ENCODE assay signal across 19 cellular contexts in genomic region chr1:84726593-84727275, GRCh38. TPM values are rescaled to one million over a fixed set of nuclear protein-coding genes. Genes with fewer than 3 reads are reported as not detected.
A peak's percentile ranks its signal among the peaks of the same experiment; 100 is the strongest.
DNase-seq lines count a peak whose midpoint lies in the region; ATAC-seq, FAIRE-seq and TF ChIP-seq lines count a peak whose summit lies in the region.
"Had no signal": no experiment of that assay in that cellular context is flagged by ENCODE, and none has a peak within 500 bp of the region (broad histone marks: within the 10 kb centered on the region; RNA-seq: fewer than 3 reads in every experiment).

No MANE protein-coding gene starts in this region.

- no peaks in the 10 kb centered on the region for H3K79me2 ChIP-seq in GM23248 (ENCODE audit: insufficient read depth)
- no peaks in the 10 kb centered on the region for H3K79me2 ChIP-seq in astrocyte (ENCODE audit: insufficient read depth, low read length)

- H3K9me3 ChIP-seq in GM23248 (ENCODE audit: low read depth) (no peaks in the 10 kb centered on the region), astrocyte (ENCODE audit: insufficient read depth, low read depth, low read length) (no peaks in the 10 kb centered on the region), skeletal muscle satellite cell (replicated peaks; ENCODE audit: low read length) (no peaks in the 10 kb centered on the region), tibial artery (no peaks in the 10 kb centered on the region)

- intact Hi-C loops in tibial artery (cut with DNase I; ENCODE audit: low total_unique reads), result no loop called here

- peaks cover 2% of the 10 kb centered on the region for H3K36me3 Mint-ChIP-seq in astrocyte (ENCODE audit: low read depth, unreplicated experiment)

- H3F3A ChIP-seq in GM23248 (ENCODE audit: insufficient read depth), result peaks cover 48% of the 10 kb centered on the region

- H3K9me3 Mint-ChIP-seq in astrocyte (ENCODE audit: unreplicated experiment), result peaks cover 4% of the 10 kb centered on the region
- H3K9me3 Mint-ChIP-seq: activated T-cell treated with anti-CD3 and anti-CD28 coated beads, Interleukin-2, amount 50 U/mL, for 72 hours; CD4-positive, alpha-beta T cell had no signal

- H3K9me2 ChIP-seq in GM23248 (ENCODE audit: insufficient read depth), result no peaks in the 10 kb centered on the region

- peak; percentile 52 for DNase-seq in GM23248
- DNase-seq in astrocyte (ENCODE audit: low read depth), result peak; percentile 32
- DNase-seq in fibroblast of mammary gland (ENCODE audit: low read depth), result peak; percentile 28
- DNase-seq in tibial artery, result no peak
- no peak for DNase-seq in DMS114 treated with DMSO at 0.1 percent for 48 hours (lab: John Stamatoyannopoulos, UW; ENCODE audit: unreplicated experiment)
- DNase-seq: activated CD4-positive, alpha-beta T cell treated with anti-CD3 and anti-CD28 coated beads for 48 hours; activated naive CD4-positive, alpha-beta T cell treated with anti-CD3 and anti-CD28 coated beads, Interleukin-2, amount 50 U/mL, for 16 hours; activated T-cell treated with anti-CD3 and anti-CD28 coated beads, Interleukin-2, amount 50 U/mL, for 72 hours; anterior cingulate cortex; CD4-positive, alpha-beta T cell; effector CD4-positive, alpha-beta T cell; GF-D8; NCI-H1092 treated with DMSO at 0.1 percent for 48 hours; NCI-H2227 treated with DMSO at 0.1 percent for 48 hours; SHP77 treated with DMSO at 0.1 percent for 48 hours; sigmoid colon; substantia nigra had no signal

- peak overlapping the region; percentile 34 for H3K27ac ChIP-seq in GM23248
- H3K27ac ChIP-seq in astrocyte (ENCODE audit: low read depth, low read length), result no peak overlapping the region
- H3K27ac ChIP-seq in tibial artery, result peak overlapping the region in 1 of 2 donors; percentile 1

- no peak for ATAC-seq in GM18909 (IDR thresholded peaks at IDR 0.05; ENCODE audit: poor library complexity, unreplicated experiment)
- ATAC-seq: activated T-cell treated with anti-CD3 and anti-CD28 coated beads, Interleukin-2, amount 50 U/mL, for 72 hours had no signal

- H3K4me1 ChIP-seq in GM23248 (ENCODE audit: insufficient read depth) (peaks cover 44% of the 10 kb centered on the region), astrocyte (ENCODE audit: insufficient read depth, low read length) (peaks cover 8% of the 10 kb centered on the region), skeletal muscle satellite cell (ENCODE audit: control insufficient read depth, insufficient read depth, low read length) (peaks cover 30% of the 10 kb centered on the region), tibial artery (peaks cover 0 to 24% (median 3%) of the 10 kb centered on the region in 4 donors)

- in situ Hi-C loops in GM23248 (cut with MboI), result no loop called here

- H3K36me3 ChIP-seq in GM23248 (ENCODE audit: low read depth) (no peaks in the 10 kb centered on the region), astrocyte (ENCODE audit: insufficient read depth, low read length) (no peaks in the 10 kb centered on the region), skeletal muscle satellite cell (ENCODE audit: insufficient read depth, low read length) (no peaks in the 10 kb centered on the region), tibial artery (no peaks in the 10 kb centered on the region)
- H3K36me3 ChIP-seq: sigmoid colon had no signal

- no peak overlapping the region for H3K27ac Mint-ChIP-seq in astrocyte (ENCODE audit: unreplicated experiment)
- H3K27ac Mint-ChIP-seq: activated T-cell treated with anti-CD3 and anti-CD28 coated beads, Interleukin-2, amount 50 U/mL, for 72 hours; CD4-positive, alpha-beta T cell had no signal

- H3K4me1 Mint-ChIP-seq in astrocyte (ENCODE audit: low read depth, unreplicated experiment), result no peaks in the 10 kb centered on the region

- H3K4me3 Mint-ChIP-seq in astrocyte (ENCODE audit: unreplicated experiment), result no peak overlapping the region
- H3K4me3 Mint-ChIP-seq: activated T-cell treated with anti-CD3 and anti-CD28 coated beads, Interleukin-2, amount 50 U/mL, for 72 hours; CD4-positive, alpha-beta T cell had no signal

- 10 to 12% methylated on average over 2 of the region's 2 CpGs for WGBS in GM23248 (ENCODE audit: low coverage in 1 of 2, low lambda C conversion rate in 2 of 2, missing lambda C conversion rate in 2 of 2), 2 experiments

- H3K4me2 ChIP-seq in GM23248 (ENCODE audit: unreplicated experiment) (peak overlapping the region; percentile 58), astrocyte (ENCODE audit: low read length) (peak overlapping the region; percentile 21), skeletal muscle satellite cell (ENCODE audit: low read length) (peak overlapping the region; percentile 31)

- no peaks in the 10 kb centered on the region for H3K27me3 Mint-ChIP-seq in astrocyte (ENCODE audit: low read depth, unreplicated experiment)

- FAIRE-seq in astrocyte (lab: Jason Lieb, UNC), result no peak

- H2AFZ ChIP-seq in GM23248 (0 out of 2 replicates have a peak overlapping the region, but pooled peaks have one; percentile 15), astrocyte (ENCODE audit: low read depth, low read length) (no peak overlapping the region)

- H3K4me3 ChIP-seq in GM23248, result peak overlapping the region; percentile 17; the same call in 1 of the 2 replicates
- no peak overlapping the region for H3K4me3 ChIP-seq in astrocyte (ENCODE audit: insufficient read depth, low read depth, low read length)
- no peak overlapping the region for H3K4me3 ChIP-seq in fibroblast of mammary gland (ENCODE audit: control insufficient read depth, low read depth, low read length)
- no peak overlapping the region for H3K4me3 ChIP-seq in skeletal muscle satellite cell (ENCODE audit: low read length)
- H3K4me3 ChIP-seq in tibial artery, result no peak overlapping the region
- H3K4me3 ChIP-seq: sigmoid colon had no signal

- no peaks in the 10 kb centered on the region for H3K27me3 ChIP-seq in GM23248 (replicated peaks; ENCODE audit: insufficient read depth)
- H3K27me3 ChIP-seq in astrocyte (ENCODE audit: insufficient read depth, low read length), result no peaks in the 10 kb centered on the region
- no peaks in the 10 kb centered on the region for H3K27me3 ChIP-seq in skeletal muscle satellite cell (ENCODE audit: control insufficient read depth, insufficient read depth, low read length)
- no peaks in the 10 kb centered on the region for H3K27me3 ChIP-seq in tibial artery
- H3K27me3 ChIP-seq: sigmoid colon had no signal

- no peak overlapping the region for H3K9ac ChIP-seq in GM23248
- H3K9ac ChIP-seq in astrocyte (ENCODE audit: low read length), result no peak overlapping the region
- H3K9ac ChIP-seq in skeletal muscle satellite cell (ENCODE audit: low read depth, low read length), result no peak overlapping the region

- no peaks in the 10 kb centered on the region for H4K20me1 ChIP-seq in GM23248 (ENCODE audit: insufficient read depth)
- H4K20me1 ChIP-seq in astrocyte (ENCODE audit: insufficient read depth, low read length), result no peaks in the 10 kb centered on the region

- TF ChIP-seq CTCF in astrocyte (IDR thresholded peaks at IDR 0.05; ENCODE audit: insufficient read depth, low read depth, low read length) (no peak), fibroblast of mammary gland (conservative IDR thresholded peaks at IDR 0.05; ENCODE audit: control insufficient read depth, insufficient read depth, low read depth, low read length) (no peak), tibial artery (IDR thresholded peaks at IDR 0.05) (no peak)

RNA-seq across cellular contexts. Expression of gene SSX2IP, which starts 36.5 kb away (rescaled TPM):
- total RNA-seq in GM23248 (2014; rRNA removed; shearing (Covaris generic)), result 15.3 and 15.7 TPM in 2 replicates
- polyA plus RNA-seq in GM23248 (2016; fragmentation: Nextera tagmentation; extraction: Ambion mirVana), result 11.3 and 14.5 TPM in 2 replicates
- 13.4 and 14.1 TPM in 2 replicates for total RNA-seq in astrocyte
- 6.6 and 10.4 TPM in 2 replicates for total RNA-seq in skeletal muscle satellite cell (2012; rRNA removed)

Comparison
In these comparisons a context has a peak if more than half of its experiments do, and no peak if none do; other contexts are left out.
1. DNase-seq: peak in GM23248 (single experiment), astrocyte (single experiment) and fibroblast of mammary gland (single experiment); none in tibial artery (0 of 2) and DMS114 treated with DMSO at 0.1 percent for 48 hours (single experiment).
2. Peak in every context shown above with its lines, with median percentiles within 50 percentile points of each other: H3K4me2 ChIP-seq.